In genomic region chr2:173359231-173359630, GRCh38 we compare ENCODE assay signal across 10 cellular contexts. TPM values are rescaled to one million over a fixed set of nuclear protein-coding genes. Genes with fewer than 3 reads are reported as not detected.
DNase-seq lines count a peak whose midpoint lies in the region; ATAC-seq and TF ChIP-seq lines count a peak whose summit lies in the region.
"Had no signal": no experiment of that assay in that cellular context is flagged by ENCODE, and none has a peak within 500 bp of the region (broad histone marks: within the 10 kb centered on the region; RNA-seq: fewer than 3 reads in every experiment).

No MANE protein-coding gene starts in this region.

- H4K20me1 ChIP-seq in smooth muscle cell (ENCODE audit: low read depth): no peaks in the 10 kb centered on the region

- TF ChIP-seq CTCF in activated B cell treated with CpG ODN at 0.5 μM for 24 hours (IDR thresholded peaks at IDR 0.05) (no peak), smooth muscle cell (IDR thresholded peaks at IDR 0.05; ENCODE audit: borderline replicate concordance, insufficient read depth, poor library complexity, severe bottlenecking) (no peak), dorsolateral prefrontal cortex (IDR thresholded peaks at IDR 0.05 in 54 of 56, conservative IDR thresholded peaks at IDR 0.05 in 2 of 56; ENCODE audit: low read depth in 1 of 56, partially characterized antibody in 56 of 56) (no peak)

- H3K79me2 ChIP-seq in smooth muscle cell (ENCODE audit: low read depth): peaks cover 6% of the 10 kb centered on the region

- POLR2A ChIA-PET in CD8-positive, alpha-beta memory T cell (lab: Charles Lee): no interaction called here
- POLR2A ChIA-PET in activated B cell treated with CpG ODN at 0.5 μM for 24 hours (lab: Charles Lee): no interaction called here

- ATAC-seq in GM19372 (IDR thresholded peaks at IDR 0.05; ENCODE audit: low read depth, unreplicated experiment): peak; percentile 58
- no peak for ATAC-seq in activated B cell treated with CpG ODN at 0.5 μM for 24 hours (ENCODE audit: low read depth)

- H3K9ac ChIP-seq in smooth muscle cell (ENCODE audit: low read depth): no peak overlapping the region

- H3K27me3 Mint-ChIP-seq in CD8-positive, alpha-beta memory T cell: peaks cover 19 to 49% of the 10 kb centered on the region in 2 donors
- peaks cover 16% of the 10 kb centered on the region for H3K27me3 Mint-ChIP-seq in IgD-negative memory B cell
- peaks cover 10% of the 10 kb centered on the region for H3K27me3 Mint-ChIP-seq in activated B cell treated with CpG ODN at 0.5 μM for 24 hours

- peaks cover 4% of the 10 kb centered on the region for H3K27me3 ChIP-seq in CD8-positive, alpha-beta memory T cell (ENCODE audit: insufficient read depth, low read length, poor library complexity, severe bottlenecking)
- no peaks in the 10 kb centered on the region for H3K27me3 ChIP-seq in smooth muscle cell (ENCODE audit: low read depth)
- H3K27me3 ChIP-seq in dorsolateral prefrontal cortex: peaks cover 0 to 72% (median 45%) of the 10 kb centered on the region in 45 donors

- H3K4me1 ChIP-seq in CD8-positive, alpha-beta memory T cell (ENCODE audit: insufficient read depth, low read length): peaks cover 8% of the 10 kb centered on the region
- H3K4me1 ChIP-seq in smooth muscle cell (ENCODE audit: low read depth): peaks cover 5% of the 10 kb centered on the region

- intact Hi-C loops in activated B cell treated with CpG ODN at 0.5 μM for 24 hours (cut with micrococcal nuclease): loop anchor here (5.0 to 10.0 kb wide), 4 partner anchors 72 to 888 kb away; partner anchors contain the start of genes MAP3K20, OLA1 and PDK1
- intact Hi-C loops in dorsolateral prefrontal cortex (cut with DNase I): no loop called here

- no peak overlapping the region for H3K4me2 ChIP-seq in smooth muscle cell

- H3K27ac Mint-ChIP-seq in CD8-positive, alpha-beta memory T cell: peak overlapping the region in 1 of 8 donors; percentile 63
- H3K27ac Mint-ChIP-seq in IgD-negative memory B cell (peak overlapping the region in 1 of 3 donors; percentile 23), activated B cell treated with CpG ODN at 0.5 μM for 24 hours (no peak overlapping the region)

- no peak overlapping the region for H2AFZ ChIP-seq in smooth muscle cell (ENCODE audit: low read depth)

- peaks cover 32 to 41% (median 39%) of the 10 kb centered on the region in 3 donors for H3K4me1 Mint-ChIP-seq in CD8-positive, alpha-beta memory T cell
- H3K4me1 Mint-ChIP-seq in IgD-negative memory B cell (peaks cover 7 to 26% (median 13%) of the 10 kb centered on the region in 3 donors), activated B cell treated with CpG ODN at 0.5 μM for 24 hours (peaks cover 26% of the 10 kb centered on the region)

- H3K9me3 Mint-ChIP-seq in CD8-positive, alpha-beta memory T cell: no peaks in the 10 kb centered on the region
- no peaks in the 10 kb centered on the region for H3K9me3 Mint-ChIP-seq in IgD-negative memory B cell
- H3K9me3 Mint-ChIP-seq in activated B cell treated with CpG ODN at 0.5 μM for 24 hours: no peaks in the 10 kb centered on the region

- CTCF ChIA-PET in CD8-positive, alpha-beta memory T cell (lab: Charles Lee): no interaction called here
- CTCF ChIA-PET in activated B cell treated with CpG ODN at 0.5 μM for 24 hours (lab: Charles Lee): interaction anchor here (1.5 kb wide), 1 partner anchor 42 kb away, joined by 3 read pairs; no protein-coding TSS in a partner anchor

- H3K27ac ChIP-seq in CD8-positive, alpha-beta memory T cell (ENCODE audit: low read depth, low read length): no peak overlapping the region
- no peak overlapping the region for H3K27ac ChIP-seq in smooth muscle cell (ENCODE audit: low read depth)
- H3K27ac ChIP-seq in dorsolateral prefrontal cortex: no peak overlapping the region
- H3K27ac ChIP-seq: C4-2B had no signal

- H3K4me3 Mint-ChIP-seq in CD8-positive, alpha-beta memory T cell: peak overlapping the region in 5 of 7 donors; percentile 15 to 53 (median 50)
- H3K4me3 Mint-ChIP-seq in IgD-negative memory B cell (peak overlapping the region; percentile 11 to 64 (median 52)), activated B cell treated with CpG ODN at 0.5 μM for 24 hours (peak overlapping the region; percentile 38)

- H3K4me3 ChIP-seq in CD8-positive, alpha-beta memory T cell (ENCODE audit: low read length): no peak overlapping the region
- H3K4me3 ChIP-seq in smooth muscle cell (no peak overlapping the region), dorsolateral prefrontal cortex (no peak overlapping the region)

- no peaks in the 10 kb centered on the region for H3F3A ChIP-seq in smooth muscle cell (ENCODE audit: low read depth)

- no peaks in the 10 kb centered on the region for H3K36me3 ChIP-seq in CD8-positive, alpha-beta memory T cell (ENCODE audit: insufficient read depth, low read length)
- H3K36me3 ChIP-seq in smooth muscle cell (ENCODE audit: low read depth): no peaks in the 10 kb centered on the region

- 71% methylated on average over 8 of the region's 8 CpGs for WGBS in smooth muscle cell (ENCODE audit: low lambda C conversion rate)

- H3K9me3 ChIP-seq in CD8-positive, alpha-beta memory T cell (ENCODE audit: low read length): no peaks in the 10 kb centered on the region
- H3K9me3 ChIP-seq in smooth muscle cell (replicated peaks; ENCODE audit: low read depth): no peaks in the 10 kb centered on the region

- DNase-seq in CD8-positive, alpha-beta memory T cell: no peak
- DNase-seq in activated B cell treated with CpG ODN at 0.5 μM for 24 hours: no peak
- no peak for DNase-seq in smooth muscle cell (lab: John Stamatoyannopoulos, UW; ENCODE audit: unreplicated experiment)
- DNase-seq in dorsolateral prefrontal cortex: no peak
- DNase-seq in midbrain (lab: John Stamatoyannopoulos, UW): no peak
- DNase-seq in H4 (ENCODE audit: low spot score): no peak
- DNase-seq: NCI-H146 had no signal

- no peaks in the 10 kb centered on the region for H3K36me3 Mint-ChIP-seq in CD8-positive, alpha-beta memory T cell
- H3K36me3 Mint-ChIP-seq in IgD-negative memory B cell: no peaks in the 10 kb centered on the region
- no peaks in the 10 kb centered on the region for H3K36me3 Mint-ChIP-seq in activated B cell treated with CpG ODN at 0.5 μM for 24 hours (ENCODE audit: low read depth)

RNA-seq across cellular contexts. Expression of gene CDCA7, which starts 4.6 kb away (rescaled TPM):
- 10 to 100 TPM; 23.5 to 25.9 TPM for total RNA-seq in CD8-positive, alpha-beta memory T cell
- 5.0 TPM for polyA plus RNA-seq in CD8-positive, alpha-beta memory T cell
- polyA plus RNA-seq in IgD-negative memory B cell (4.3 TPM), smooth muscle cell (2.2 and 2.7 TPM in 2 replicates)
- total RNA-seq in activated B cell treated with CpG ODN at 0.5 μM for 24 hours (4.9 and 6.3 TPM in 2 replicates), smooth muscle cell (3.7 and 7.3 TPM in 2 replicates), dorsolateral prefrontal cortex (1 to 10 TPM in 88 of 120 experiments, under 1 TPM in 32; 0.32 to 2.7 (median 1.3) TPM)
- total RNA-seq in H4 (2014; rRNA removed; shearing (Covaris generic)): 27.7 and 31.9 TPM in 2 replicates
